Comparison of ENCODE assay signal across 16 cellular contexts in genomic region chr3:134652409-134652831, GRCh38. TPM values are rescaled to one million over a fixed set of nuclear protein-coding genes. Genes with fewer than 3 reads are reported as not detected.
DNase-seq lines count a peak whose midpoint lies in the region; ATAC-seq, FAIRE-seq and TF ChIP-seq lines count a peak whose summit lies in the region.
"Had no signal": no experiment of that assay in that cellular context is flagged by ENCODE, and none has a peak within 500 bp of the region (broad histone marks: within the 10 kb centered on the region; RNA-seq: fewer than 3 reads in every experiment).

No MANE protein-coding gene starts in this region.

- no peak overlapping the region for H3K27ac ChIP-seq in mammary epithelial cell (ENCODE audit: insufficient read depth, low read depth, low read length)
- H3K27ac ChIP-seq in upper lobe of right lung: no peak overlapping the region
- H3K27ac ChIP-seq: BLaER1, foreskin keratinocyte, neutrophil had no signal

- no peaks in the 10 kb centered on the region for H3K79me2 ChIP-seq in mammary epithelial cell (ENCODE audit: insufficient read depth, low read length)

- intact Hi-C loops in MCF 10A (cut with micrococcal nuclease) (loop anchor here (10.0 kb wide), 1 partner anchor 102 kb away; no protein-coding TSS in a partner anchor), mammary epithelial cell (cut with micrococcal nuclease) (no loop called here), upper lobe of right lung (cut with DNase I) (no loop called here)

- CTCF ChIA-PET in MCF 10A (lab: Yijun Ruan, JAX) (interaction anchor here (0.8 kb wide), 1 partner anchor 103 kb away, joined by 3 read pairs; no protein-coding TSS in a partner anchor), mammary epithelial cell (lab: Charles Lee; ENCODE audit: low non-redundant PET) (no interaction called here)

- peaks cover 15% of the 10 kb centered on the region for H3K27me3 Mint-ChIP-seq in MCF 10A (ENCODE audit: insufficient read depth, unreplicated experiment)

- H3K4me2 ChIP-seq in mammary epithelial cell (ENCODE audit: insufficient read depth, low read depth, low read length): no peak overlapping the region
- H3K4me2 ChIP-seq: BLaER1 had no signal

- ATAC-seq in upper lobe of right lung: peak; percentile 34
- no peak for ATAC-seq in HG02981 (IDR thresholded peaks at IDR 0.05; ENCODE audit: unreplicated experiment)
- ATAC-seq: foreskin keratinocyte, left lobe of liver had no signal

- H3K4me3 ChIP-seq in mammary epithelial cell (replicated peaks in 1 of 3; ENCODE audit: insufficient read depth in 1 of 3, low read depth in 2 of 3, low read length in 3 of 3) (no peak overlapping the region), fibroblast of the aortic adventitia (ENCODE audit: low read depth, low read length) (no peak overlapping the region), upper lobe of right lung (no peak overlapping the region)
- H3K4me3 ChIP-seq: BLaER1 had no signal

- BruUV-seq in MCF 10A (replicated peaks; lab: Mats Ljungman, UMichigan): no TSS peak
- no TSS peak for BruUV-seq in mammary epithelial cell (replicated peaks; lab: Mats Ljungman, UMichigan)

- H3K9me3 ChIP-seq in mammary epithelial cell (replicated peaks; ENCODE audit: insufficient read depth, low read length) (no peaks in the 10 kb centered on the region), upper lobe of right lung (no peaks in the 10 kb centered on the region)
- H3K9me3 ChIP-seq: BLaER1, neutrophil had no signal

- peaks cover 12% of the 10 kb centered on the region for H3K4me1 ChIP-seq in mammary epithelial cell (ENCODE audit: insufficient read depth, low read length)
- no peaks in the 10 kb centered on the region for H3K4me1 ChIP-seq in upper lobe of right lung
- H3K4me1 ChIP-seq: BLaER1, foreskin keratinocyte had no signal

- no peaks in the 10 kb centered on the region for H3K9me3 Mint-ChIP-seq in MCF 10A (ENCODE audit: unreplicated experiment)

- no peak overlapping the region for H3K4me3 Mint-ChIP-seq in MCF 10A (ENCODE audit: unreplicated experiment)

- in situ Hi-C loops in mammary epithelial cell (cut with MboI; ENCODE audit: low sequenced_read_pairs in 2 of 2): no loop called here

- no peak overlapping the region for H2AFZ ChIP-seq in mammary epithelial cell (ENCODE audit: low read depth, low read length)

- no peak overlapping the region for H3K27ac Mint-ChIP-seq in MCF 10A (ENCODE audit: low read depth, unreplicated experiment)

- H4K20me1 ChIP-seq in mammary epithelial cell (ENCODE audit: insufficient read depth, low read length): no peaks in the 10 kb centered on the region
- H4K20me1 ChIP-seq: BLaER1 had no signal

- no peaks in the 10 kb centered on the region for H3K36me3 Mint-ChIP-seq in MCF 10A (ENCODE audit: insufficient read depth, unreplicated experiment)

- no peak for TF ChIP-seq CTCF in MCF 10A (IDR thresholded peaks at IDR 0.05; ENCODE audit: unreplicated experiment)
- no peak for TF ChIP-seq CTCF in mammary epithelial cell (conservative IDR thresholded peaks at IDR 0.05 in 1 of 2, IDR thresholded peaks at IDR 0.05 in 1 of 2; ENCODE audit: extremely low read depth in 1 of 2, insufficient read depth in 1 of 2, low read depth in 1 of 2, low read length in 2 of 2)
- no peak for TF ChIP-seq CTCF in fibroblast of the aortic adventitia (IDR thresholded peaks at IDR 0.05; ENCODE audit: insufficient read depth, low read length)
- TF ChIP-seq CTCF in upper lobe of right lung (IDR thresholded peaks at IDR 0.05): no peak

- H3K9ac ChIP-seq in mammary epithelial cell (ENCODE audit: insufficient read depth, low read length): no peak overlapping the region
- H3K9ac ChIP-seq: BLaER1 had no signal

- FAIRE-seq in frontal cortex (lab: Jason Lieb, UNC): no peak

- POLR2A ChIA-PET in MCF 10A (lab: Yijun Ruan, JAX): interaction anchor here (0.6 kb wide), 1 partner anchor 24 kb away, joined by 3 read pairs; no protein-coding TSS in a partner anchor

- DNase-seq in MCF 10A (ENCODE audit: unreplicated experiment) (peak; percentile 44), mammary epithelial cell (no peak), NCI-H526 treated with DMSO at 0.1 percent for 48 hours (lab: John Stamatoyannopoulos, UW) (peak; percentile 7), fibroblast of the aortic adventitia (ENCODE audit: low read depth) (peak; percentile 90), upper lobe of right lung (no peak), frontal cortex (ENCODE audit: low spot score in 2 of 2) (no peak)
- no peak for DNase-seq in activated T-cell treated with anti-CD3 and anti-CD28 coated beads, Interleukin-2, amount 50 U/mL, for 1 hour
- DNase-seq: activated CD4-positive, alpha-beta T cell treated with anti-CD3 and anti-CD28 coated beads for 48 hours; activated gamma-delta T cell treated with Interleukin-2 at 50 U/mL for 16 hours; MV-4-11; SW 1271 had no signal

- dilution Hi-C loops in mammary epithelial cell (cut with HindIII; ENCODE audit: low sequenced_read_pairs): no loop called here

- 61% methylated on average over 6 of the region's 7 CpGs for WGBS in mammary epithelial cell (ENCODE audit: low coverage, missing lambda C conversion rate)

- H3K27me3 ChIP-seq in mammary epithelial cell (ENCODE audit: insufficient read depth, low read length) (peaks cover 5% of the 10 kb centered on the region), upper lobe of right lung (no peaks in the 10 kb centered on the region)
- H3K27me3 ChIP-seq: BLaER1 had no signal

- H3K4me1 Mint-ChIP-seq in MCF 10A (ENCODE audit: insufficient read depth, unreplicated experiment): no peaks in the 10 kb centered on the region

- no peaks in the 10 kb centered on the region for H3K36me3 ChIP-seq in mammary epithelial cell (ENCODE audit: insufficient read depth, low read length)
- no peaks in the 10 kb centered on the region for H3K36me3 ChIP-seq in upper lobe of right lung
- H3K36me3 ChIP-seq: BLaER1, neutrophil had no signal

RNA-seq across cellular contexts. Expression of gene KY, which starts 1.6 kb away (rescaled TPM):
- not detected in 2 replicates for total RNA-seq in MCF 10A (2022)
- total RNA-seq in mammary epithelial cell: under 1 TPM in 1 of 2 donors, not detected in 1; 0.33 TPM
- polyA plus RNA-seq in mammary epithelial cell: 0.03 TPM
- polyA minus RNA-seq in mammary epithelial cell: not detected
- 1.6 and 10.5 TPM in 2 replicates for total RNA-seq in fibroblast of the aortic adventitia (ENCODE audit: low replicate concordance)
- 0.29 TPM for total RNA-seq in upper lobe of right lung
- 0.41 TPM for total RNA-seq in frontal cortex
- total RNA-seq: foreskin keratinocyte, left lobe of liver had no signal
- polyA plus RNA-seq: foreskin keratinocyte had no signal

Comparison
In these comparisons a context has a peak if more than half of its experiments do, and no peak if none do; other contexts are left out.
1. DNase-seq: peak in MCF 10A (single experiment), NCI-H526 treated with DMSO at 0.1 percent for 48 hours (single experiment) and fibroblast of the aortic adventitia (single experiment); none in mammary epithelial cell (single experiment), upper lobe of right lung (single experiment), activated T-cell treated with anti-CD3 and anti-CD28 coated beads, Interleukin-2, amount 50 U/mL, for 1 hour (single experiment) and frontal cortex (0 of 2).